In genomic region chr1:75112362-75112951, GRCh38 we compare ENCODE assay signal across 14 cellular contexts. TPM values are rescaled to one million over a fixed set of nuclear protein-coding genes. Genes with fewer than 3 reads are reported as not detected.
A peak's percentile ranks its signal among the peaks of the same experiment; 100 is the strongest.
DNase-seq lines count a peak whose midpoint lies in the region; ATAC-seq, FAIRE-seq and TF ChIP-seq lines count a peak whose summit lies in the region.
"Not testable (repeated sequence)": the region's sequence is repeated elsewhere in the genome, so short reads cannot be mapped to it uniquely, and the experiment has no call there.
"Had no signal": no experiment of that assay in that cellular context is flagged by ENCODE, and none has a peak within 500 bp of the region (broad histone marks: within the 10 kb centered on the region; RNA-seq: fewer than 3 reads in every experiment).

No MANE protein-coding gene starts in this region.

- not testable (repeated sequence) for H3K36me3 ChIP-seq in HUES6 (ENCODE audit: control insufficient read depth, insufficient read depth, low read length); SJCRH30; K562 (ENCODE audit: control insufficient read depth, insufficient read depth, low read length)

- not testable (repeated sequence) for TF ChIP-seq CTCF in 22Rv1 (IDR thresholded peaks at IDR 0.05); K562 (IDR thresholded peaks at IDR 0.05 in 2 of 3, conservative IDR thresholded peaks at IDR 0.05 in 1 of 3; ENCODE audit: insufficient read depth in 2 of 3, low read depth in 1 of 3, low read length in 3 of 3)

- intact Hi-C loops in K562 (cut with micrococcal nuclease), result not testable (repeated sequence)

- DNase-seq in DMS 273 (lab: John Stamatoyannopoulos, UW; ENCODE audit: unreplicated experiment), result peak; percentile 16
- DNase-seq in NCI-H1105 treated with DMSO at 0.1 percent for 48 hours (lab: John Stamatoyannopoulos, UW), result peak; percentile 10
- peak; percentile 40 for DNase-seq in NCI-H2171 treated with DMSO at 0.1 percent for 48 hours (lab: John Stamatoyannopoulos, UW)
- peak in 1 of 2 experiments; percentile 5 for DNase-seq in SJCRH30
- DNase-seq in K562 (ENCODE audit: extremely low read depth in 1 of 4, low spot score in 3 of 4), result not testable (repeated sequence)

- 0% methylated on average over 18 of the region's 26 CpGs for WGBS in K562 (ENCODE audit: insufficient coverage, low coverage, missing lambda C conversion rate)

- POLR2A ChIA-PET in K562 (lab: Yijun Ruan, JAX), result not testable (repeated sequence)

- not testable (repeated sequence) for H3K9ac ChIP-seq in HUES6 (ENCODE audit: low read length); K562 (ENCODE audit: insufficient read depth in 1 of 2, low read depth in 2 of 2, low read length in 2 of 2)

- not testable (repeated sequence) for TF ChIP-seq POLR2A in K562 (conservative IDR thresholded peaks at IDR 0.05)

- TF ChIP-seq EP300 in K562 (IDR thresholded peaks at IDR 0.05; ENCODE audit: low read length), result not testable (repeated sequence)

- H3K4me3 ChIP-seq in HUES6 (ENCODE audit: low read depth, low read length) (peak overlapping the region; percentile 29; the same call in 1 of the 2 replicates), SJCRH30 (peak overlapping the region; percentile 47)
- H3K4me3 ChIP-seq in K562, result not testable (repeated sequence)

- H3K9me1 ChIP-seq in K562 (ENCODE audit: control insufficient read depth, insufficient read depth, low read length), result not testable (repeated sequence)

- not testable (repeated sequence) for TF ChIP-seq RAD21 in K562 (CRISPR knock-in tag; conservative IDR thresholded peaks at IDR 0.05 in 1 of 2, IDR thresholded peaks at IDR 0.05 in 1 of 2)

- H4K20me1 ChIP-seq in K562 (replicated peaks; ENCODE audit: control insufficient read depth, insufficient read depth, low read length), result not testable (repeated sequence)

- CTCF ChIA-PET in K562 (lab: Yijun Ruan, JAX; ENCODE audit: low intra/inter-chr PET ratio), result not testable (repeated sequence)

- in situ Hi-C loops in K562 (cut with MboI), result not testable (repeated sequence)

- H3K27me3 ChIP-seq in HUES6 (ENCODE audit: control insufficient read depth, insufficient read depth, low read length); SJCRH30; K562 (ENCODE audit: control insufficient read depth in 2 of 2, insufficient read depth in 2 of 2, low read length in 2 of 2): not testable (repeated sequence)

- not testable (repeated sequence) for H3K4me2 ChIP-seq in K562 (ENCODE audit: insufficient read depth, low read length)

- not testable (repeated sequence) for H3K79me2 ChIP-seq in K562 (ENCODE audit: control insufficient read depth, insufficient read depth, low read length)

- not testable (repeated sequence) for FAIRE-seq in K562 (lab: Jason Lieb, UNC)

- H3K9me3 ChIP-seq in HUES6 (ENCODE audit: control insufficient read depth, insufficient read depth, low read depth, low read length); SJCRH30 (replicated peaks); K562 (replicated peaks; ENCODE audit: control insufficient read depth, insufficient read depth, low read depth, low read length): not testable (repeated sequence)

- BruUV-seq in K562 (replicated peaks; lab: Mats Ljungman, UMichigan), result not testable (repeated sequence)

- peak overlapping the region; percentile 62 for H3K27ac ChIP-seq in 22Rv1
- H3K27ac ChIP-seq in HUES6 (ENCODE audit: low read depth, low read length); SJCRH30; K562 (ENCODE audit: extremely low read depth, low read depth, low read length): not testable (repeated sequence)

- H3K4me1 ChIP-seq in HUES6 (ENCODE audit: control insufficient read depth, insufficient read depth, low read length); SJCRH30; K562 (replicated peaks in 1 of 2; ENCODE audit: control insufficient read depth in 2 of 2, insufficient read depth in 2 of 2, low read length in 2 of 2): not testable (repeated sequence)

- ATAC-seq in K562, result not testable (repeated sequence)

- peak overlapping the region; percentile 7; the same call in 1 of the 2 replicates for H2AFZ ChIP-seq in K562 (ENCODE audit: low read depth, low read length)

TF ChIP-seq in K562, 482 proteins besides CTCF, POLR2A, EP300 and RAD21:
- TF ChIP-seq GABPA (tag; conservative IDR thresholded peaks at IDR 0.05; ENCODE audit: low read depth) (peak; percentile 55), ATF1 (tag; IDR thresholded peaks at IDR 0.05) (peak; percentile 63), ZBTB11 (CRISPR knock-in tag; IDR thresholded peaks at IDR 0.05) (peak in 1 of 3 experiments; percentile 74; a peak in 2 of 6 replicates), POLR2G (IDR thresholded peaks at IDR 0.05; ENCODE audit: low read depth, low read length) (peak; percentile 40), RBFOX2 (IDR thresholded peaks at IDR 0.05; ENCODE audit: low read depth, low read length) (0 out of 2 replicates have a peak, but pooled peaks have one; percentile 22), FOXA3 (CRISPR knock-in tag; conservative IDR thresholded peaks at IDR 0.05 in 1 of 2, IDR thresholded peaks at IDR 0.05 in 1 of 2) (peak in 1 of 2 experiments; percentile 41; a peak in 1 of 4 replicates)
- TF ChIP-seq ATF1 (CRISPR knock-in tag; IDR thresholded peaks at IDR 0.05), result not testable (repeated sequence)

RNA-seq across cellular contexts. Expression of gene LHX8, which starts 21.7 kb away (rescaled TPM):
- total RNA-seq in SJCRH30 (2014; rRNA removed; shearing (Covaris generic)), result not detected in 2 replicates
- not detected in 2 replicates for total RNA-seq in K562 (2011; cell fraction: chromatin; rRNA removed; ENCODE audit: low replicate concordance)
- total RNA-seq in K562 (2011; cell fraction: nucleolus; rRNA removed), result not detected in 2 replicates
- not detected in 2 replicates for total RNA-seq in K562 (2011; cell fraction: nucleoplasm; rRNA removed)
- total RNA-seq in K562 (2014; rRNA removed) (not detected in 2 replicates), K562 (2014; rRNA removed; fragmentation: Illumina TruSeq; extraction: Trizol) (not detected in 2 replicates), K562 (2015; rRNA removed; fragmentation: Illumina TruSeq; extraction: Trizol) (not detected in 2 replicates), K562 (2021) (not detected in 2 replicates)
- polyA plus RNA-seq in K562 (2011; rRNA removed) (not detected in 2 replicates), K562 (2014; fragmentation: Illumina TruSeq; extraction: Trizol) (not detected in 2 replicates), K562 (2014; fragmentation: Nextera tagmentation; extraction: Ambion mirVana) (not detected), K562 (2014; rRNA removed) (not detected in 2 replicates)
- not detected in 2 replicates for polyA plus RNA-seq in K562 (2011; cell fraction: cytosol; rRNA removed)
- polyA plus RNA-seq in K562 (2011; cell fraction: nucleus; rRNA removed), result not detected in 2 replicates
- not detected in 2 replicates for polyA plus RNA-seq in K562 (2012)
- polyA minus RNA-seq in K562 (2011; rRNA and poly(A)+ RNA removed), result not detected in 2 replicates
- not detected in 2 replicates for polyA minus RNA-seq in K562 (2011; cell fraction: cytosol; rRNA and poly(A)+ RNA removed)
- polyA minus RNA-seq in K562 (2011; cell fraction: nucleus; rRNA and poly(A)+ RNA removed), result not detected in 2 replicates
- total RNA-seq: A673; Calu3; CD4-positive, alpha-beta memory T cell; CD4-positive, CD25-positive, alpha-beta regulatory T cell; CD8-positive, alpha-beta memory T cell had no signal
- polyA plus RNA-seq: AG04450; CD14-positive monocyte; CD4-positive, alpha-beta memory T cell; CD4-positive, CD25-positive, alpha-beta regulatory T cell; CD8-positive, alpha-beta memory T cell had no signal
